ENCODE assay signal across 27 cellular contexts in genomic region chr3:169508426-169508825, GRCh38.
"Had no signal": no experiment of that assay in that cellular context is flagged by ENCODE, and none has a peak within 500 bp of the region (broad histone marks: within the 10 kb centered on the region; RNA-seq: fewer than 3 reads in every experiment).

No MANE protein-coding gene starts in this region.

- H3K4me3 ChIP-seq: colonic mucosa, dorsolateral prefrontal cortex, esophagus squamous epithelium, left lung, lung, right atrium auricular region, spleen, testis, vagina had no signal

- H3K9me3 Mint-ChIP-seq: activated T-helper 1 cell treated with anti-CD3 and anti-CD28 coated beads, Interleukin-12 subunit alpha, Interleukin-12 subunit beta, Interleukin-2, Interleukin-4 antibody, amounts not matched to agents 30 ng/mL and 10 ng/mL and 1 ng/mL, durations not matched to agents 14 hours and 24 hours and 36 hours; effector memory CD8-positive, alpha-beta T cell; naive B cell; type B pancreatic cell had no signal

- H3K36me3 Mint-ChIP-seq: naive B cell, type B pancreatic cell had no signal

- H3K27ac Mint-ChIP-seq: activated CD8-positive, alpha-beta T cell treated with anti-CD3 and anti-CD28 coated beads, Interleukin-2, amount 10 ng/mL, durations not matched to agents 7 days and 5 days; activated T-helper 1 cell treated with anti-CD3 and anti-CD28 coated beads, Interleukin-12 subunit alpha, Interleukin-12 subunit beta, Interleukin-2, Interleukin-4 antibody, amounts not matched to agents 30 ng/mL and 10 ng/mL and 1 ng/mL, durations not matched to agents 14 hours and 24 hours and 36 hours; effector memory CD8-positive, alpha-beta T cell; naive B cell; progenitor cell of endocrine pancreas; type B pancreatic cell had no signal

- H3K9me3 ChIP-seq: colonic mucosa, esophagus squamous epithelium, left lung, right atrium auricular region, spleen, testis, vagina had no signal

- H3K27me3 Mint-ChIP-seq: effector memory CD8-positive, alpha-beta T cell; progenitor cell of endocrine pancreas had no signal

- H3K36me3 ChIP-seq: brain microvascular endothelial cell, colonic mucosa, esophagus squamous epithelium, left lung, right atrium auricular region, spleen, vagina had no signal

- ATAC-seq: activated CD8-positive, alpha-beta T cell treated with anti-CD3 and anti-CD28 coated beads, Interleukin-2, amount 10 ng/mL, durations not matched to agents 7 days and 5 days; effector memory CD8-positive, alpha-beta T cell; left lung had no signal

- H3K4me3 Mint-ChIP-seq: activated CD8-positive, alpha-beta T cell treated with anti-CD3 and anti-CD28 coated beads, Interleukin-2, amount 10 ng/mL, durations not matched to agents 7 days and 5 days; activated T-helper 1 cell treated with anti-CD3 and anti-CD28 coated beads, Interleukin-12 subunit alpha, Interleukin-12 subunit beta, Interleukin-2, Interleukin-4 antibody, amounts not matched to agents 30 ng/mL and 10 ng/mL and 1 ng/mL, durations not matched to agents 14 hours and 24 hours and 36 hours; effector memory CD8-positive, alpha-beta T cell; naive B cell; neural crest cell; type B pancreatic cell had no signal

- H3K27me3 ChIP-seq: brain microvascular endothelial cell, colonic mucosa, esophagus squamous epithelium, left lung, right atrium auricular region, spleen, testis, vagina had no signal

- DNase-seq: activated CD4-positive, alpha-beta T cell treated with anti-CD3 and anti-CD28 coated beads for 1 hour; activated CD4-positive, alpha-beta T cell treated with anti-CD3 and anti-CD28 coated beads, Interleukin-2, amount 50 U/mL, for 1 hour; activated CD8-positive, alpha-beta T cell treated with anti-CD3 and anti-CD28 coated beads, Interleukin-2, amount 10 ng/mL, durations not matched to agents 7 days and 5 days; activated gamma-delta T cell; activated naive CD4-positive, alpha-beta T cell treated with anti-CD3 and anti-CD28 coated beads, Interleukin-2, amount 50 U/mL, for 16 hours; aorta; brain microvascular endothelial cell; central memory CD4-positive, alpha-beta T cell; colonic mucosa; dorsolateral prefrontal cortex; effector memory CD8-positive, alpha-beta T cell; esophagus squamous epithelium; foreskin fibroblast; kidney; left lung; naive B cell; spleen; stimulated activated CD4-positive, alpha-beta T cell treated with anti-CD3 and anti-CD28 coated beads, Interleukin-4, amount 100 ng/mL, for 1 hour; stimulated activated naive CD4-positive, alpha-beta T cell; testis had no signal

- H3K27ac ChIP-seq: brain microvascular endothelial cell, colonic mucosa, dorsolateral prefrontal cortex, esophagus squamous epithelium, right atrium auricular region, testis, vagina had no signal

- H3K4me1 ChIP-seq: colonic mucosa, esophagus squamous epithelium, right atrium auricular region, testis, vagina had no signal
